22 cellular contexts compared by ENCODE assay signal in genomic region chr3:184395320-184395660, GRCh38. TPM values are rescaled to one million over a fixed set of nuclear protein-coding genes. Genes with fewer than 3 reads are reported as not detected.
DNase-seq lines count a peak whose midpoint lies in the region; TF ChIP-seq lines count a peak whose summit lies in the region.
"Had no signal": no experiment of that assay in that cellular context is flagged by ENCODE, and none has a peak within 500 bp of the region (broad histone marks: within the 10 kb centered on the region; RNA-seq: fewer than 3 reads in every experiment).

No MANE protein-coding gene starts in this region.

- H3K36me3 Mint-ChIP-seq in activated naive CD4-positive, alpha-beta T cell treated with anti-CD3 and anti-CD28 coated beads, Interleukin-2, amount 10 ng/mL, durations not matched to agents 7 days and 5 days, result no peaks in the 10 kb centered on the region
- H3K36me3 Mint-ChIP-seq: CD4-positive, CD25-positive, alpha-beta regulatory T cell had no signal

- peak; percentile 10 for DNase-seq in activated effector memory CD4-positive, alpha-beta T cell treated with anti-CD3 and anti-CD28 coated beads, Interleukin-2, amount 50 U/mL, for 16 hours
- no peak for DNase-seq in activated effector memory CD4-positive, alpha-beta T cell treated with Interleukin-2 at 50 U/mL for 16 hours
- DNase-seq in SHP77 (lab: John Stamatoyannopoulos, UW), result peak; percentile 41 to 76
- peak; percentile 81 for DNase-seq in myocyte (ENCODE audit: low read depth)
- no peak for DNase-seq in middle frontal gyrus (ENCODE audit: extremely low spot score, low spot score)
- DNase-seq in stomach, result no peak
- no peak for DNase-seq in activated naive CD4-positive, alpha-beta T cell treated with anti-CD3 and anti-CD28 coated beads, Interleukin-2, amount 10 ng/mL, durations not matched to agents 7 days and 5 days
- DNase-seq in stimulated activated CD4-positive, alpha-beta T cell treated with anti-CD3 and anti-CD28 coated beads, Interleukin-15, amount 100 ng/mL, for 24 hours, result no peak
- DNase-seq: BE2C; CD4-positive, CD25-positive, alpha-beta regulatory T cell; COR-L47; DMS153; EL; GOT3; NCI-H1105 treated with DMSO at 0.1 percent for 48 hours; NCI-H1694 treated with DMSO at 0.1 percent for 48 hours; NCI-H2227 treated with DMSO at 0.1 percent for 48 hours; NCI-H69; Right ventricle myocardium superior had no signal

- no peak for TF ChIP-seq CTCF in stomach (IDR thresholded peaks at IDR 0.05)

- no peak for TF ChIP-seq EP300 in stomach (IDR thresholded peaks at IDR 0.05)

- no peaks in the 10 kb centered on the region for H3K4me1 ChIP-seq in stomach
- H3K4me1 ChIP-seq: BE2C had no signal

- no peak overlapping the region for H3K27ac Mint-ChIP-seq in activated naive CD4-positive, alpha-beta T cell treated with anti-CD3 and anti-CD28 coated beads, Interleukin-2, amount 10 ng/mL, durations not matched to agents 7 days and 5 days
- H3K27ac Mint-ChIP-seq: CD4-positive, CD25-positive, alpha-beta regulatory T cell had no signal

- no peak overlapping the region for H3K4me3 Mint-ChIP-seq in activated naive CD4-positive, alpha-beta T cell treated with anti-CD3 and anti-CD28 coated beads, Interleukin-2, amount 10 ng/mL, durations not matched to agents 7 days and 5 days

- CTCF ChIA-PET in activated naive CD4-positive, alpha-beta T cell treated with anti-CD3 and anti-CD28 coated beads, Interleukin-2, amount 10 ng/mL, durations not matched to agents 7 days and 5 days (lab: Charles Lee), result interaction anchor here (1.9 kb wide), 1 partner anchor 23 kb away, joined by 6 read pairs; no protein-coding TSS in a partner anchor

- H3K27ac ChIP-seq in stomach, result no peak overlapping the region

- no peaks in the 10 kb centered on the region for H3K9me3 Mint-ChIP-seq in activated naive CD4-positive, alpha-beta T cell treated with anti-CD3 and anti-CD28 coated beads, Interleukin-2, amount 10 ng/mL, durations not matched to agents 7 days and 5 days
- H3K9me3 Mint-ChIP-seq: CD4-positive, CD25-positive, alpha-beta regulatory T cell had no signal

- WGBS in stomach, 5 donors, result 76 to 89% (median 81%) methylated on average over 5 of the region's 5 CpGs

- H3K36me3 ChIP-seq in stomach, result no peaks in the 10 kb centered on the region
- H3K36me3 ChIP-seq: BE2C had no signal

- intact Hi-C loops in stomach (cut with DNase I; ENCODE audit: low total_unique reads), result no loop called here

- no peaks in the 10 kb centered on the region for H3K9me3 ChIP-seq in stomach
- H3K9me3 ChIP-seq: BE2C had no signal

- H3K27me3 ChIP-seq in stomach, result no peaks in the 10 kb centered on the region

- peaks cover 36% of the 10 kb centered on the region for H3K27me3 Mint-ChIP-seq in activated naive CD4-positive, alpha-beta T cell treated with anti-CD3 and anti-CD28 coated beads, Interleukin-2, amount 10 ng/mL, durations not matched to agents 7 days and 5 days

- no peaks in the 10 kb centered on the region for H3K4me1 Mint-ChIP-seq in activated naive CD4-positive, alpha-beta T cell treated with anti-CD3 and anti-CD28 coated beads, Interleukin-2, amount 10 ng/mL, durations not matched to agents 7 days and 5 days
- H3K4me1 Mint-ChIP-seq: CD4-positive, CD25-positive, alpha-beta regulatory T cell had no signal

- TF ChIP-seq POLR2A in stomach (IDR thresholded peaks at IDR 0.05), result no peak

- H3K4me3 ChIP-seq in stomach, result no peak overlapping the region
- H3K4me3 ChIP-seq: GM12878, K562 had no signal

RNA-seq across cellular contexts. Expression of gene CHRD, which starts 15.4 kb away (rescaled TPM):
- total RNA-seq in myocyte, result 8.4 and 18.8 TPM in 2 replicates
- 15.9 TPM for polyA plus RNA-seq in myocyte (2012)
- total RNA-seq in stomach, result 10 to 100 TPM in 1 of 5 donors, 1 to 10 TPM in 4; 6.1 to 27.2 (median 9.2) TPM
- polyA plus RNA-seq in stomach, result 1 to 10 TPM; 5.2 to 7.1 (median 5.7) TPM
- total RNA-seq: CD4-positive, CD25-positive, alpha-beta regulatory T cell; GM12878 had no signal
- polyA plus RNA-seq: CD4-positive, CD25-positive, alpha-beta regulatory T cell; GM12878 had no signal

RNA-seq across cellular contexts. Expression of gene THPO, which starts 17.3 kb away (rescaled TPM):
- 0.16 TPM in 1 of 2 replicates, not detected in the other for total RNA-seq in myocyte
- 0.72 TPM for polyA plus RNA-seq in myocyte (2012)
- total RNA-seq in stomach, result not detected
- polyA plus RNA-seq in stomach, result 1 to 10 TPM in 1 of 3 donors, under 1 TPM in 2; 0.38 to 1.8 (median 0.93) TPM
- total RNA-seq: CD4-positive, CD25-positive, alpha-beta regulatory T cell; GM12878; OCI-LY7 had no signal
- polyA plus RNA-seq: CD4-positive, CD25-positive, alpha-beta regulatory T cell; GM12878 had no signal

RNA-seq across cellular contexts. Expression of gene POLR2H, which starts 33.8 kb away (rescaled TPM):
- total RNA-seq in myocyte (77.1 and 87.4 TPM in 2 replicates), stomach (100 to 1,000 TPM in 2 of 5 donors, 10 to 100 TPM in 3; 14.0 to 273 (median 85.0) TPM)
- 74.5 TPM for polyA plus RNA-seq in myocyte (2012)
- polyA plus RNA-seq in stomach, result 100 to 1,000 TPM; 103 to 142 (median 116) TPM

RNA-seq across cellular contexts. Expression of gene CLCN2, which starts 33.9 kb away (rescaled TPM):
- total RNA-seq in myocyte, result 1.8 and 3.4 TPM in 2 replicates
- 2.9 TPM for polyA plus RNA-seq in myocyte (2012)
- total RNA-seq in stomach, result 10 to 100 TPM in 2 of 5 donors, 1 to 10 TPM in 3; 4.2 to 34.5 (median 5.8) TPM
- polyA plus RNA-seq in stomach, result 1 to 10 TPM; 2.1 to 5.1 (median 2.5) TPM

RNA-seq across cellular contexts. Expression of gene FAM131A, which starts 57.9 kb away (rescaled TPM):
- total RNA-seq in myocyte, result 14.2 and 15.5 TPM in 2 replicates
- 7.6 TPM for polyA plus RNA-seq in myocyte (2012)
- 10 to 100 TPM in 3 of 5 donors, 1 to 10 TPM in 2; 1.8 to 73.2 (median 28.8) TPM for total RNA-seq in stomach
- polyA plus RNA-seq in stomach, result 10 to 100 TPM; 10.0 to 13.0 (median 12.5) TPM

Comparison
In these comparisons a context has a peak if more than half of its experiments do, and no peak if none do; other contexts are left out.
1. DNase-seq: peak in activated effector memory CD4-positive, alpha-beta T cell treated with anti-CD3 and anti-CD28 coated beads, Interleukin-2, amount 50 U/mL, for 16 hours (single experiment), SHP77 (2 of 2) and myocyte (single experiment); none in activated effector memory CD4-positive, alpha-beta T cell treated with Interleukin-2 at 50 U/mL for 16 hours (single experiment), middle frontal gyrus (single experiment), stomach (single experiment), activated naive CD4-positive, alpha-beta T cell treated with anti-CD3 and anti-CD28 coated beads, Interleukin-2, amount 10 ng/mL, durations not matched to agents 7 days and 5 days (single experiment) and stimulated activated CD4-positive, alpha-beta T cell treated with anti-CD3 and anti-CD28 coated beads, Interleukin-15, amount 100 ng/mL, for 24 hours (single experiment).